ENCODE assay signal across 17 cellular contexts in the genomic region with DNA sequence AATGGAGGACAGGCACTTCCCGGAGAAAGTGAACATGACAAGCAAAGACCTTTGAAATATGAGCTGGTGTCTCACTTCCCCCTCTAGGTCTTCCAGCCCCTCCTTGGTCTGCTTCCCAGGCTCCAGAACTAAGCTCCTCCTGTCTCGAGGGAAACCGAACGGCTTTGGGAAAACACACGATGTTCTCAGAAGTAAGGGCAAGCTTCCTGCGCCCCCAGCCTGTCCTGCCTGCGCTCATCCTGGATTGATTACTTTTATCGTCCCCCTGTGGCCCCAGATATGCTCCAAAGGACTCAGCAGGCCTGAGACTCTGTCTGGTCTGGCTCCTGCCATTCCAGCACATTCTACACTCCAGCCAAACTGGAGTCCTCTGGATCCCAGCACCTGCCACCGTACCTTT.
DNase-seq lines count a peak whose midpoint lies in the region; TF ChIP-seq lines count a peak whose summit lies in the region.
"Had no signal": no experiment of that assay in that cellular context is flagged by ENCODE, and none has a peak within 500 bp of the region (broad histone marks: within the 10 kb centered on the region; RNA-seq: fewer than 3 reads in every experiment).

No MANE protein-coding gene starts in this region.

- peaks cover 28% of the 10 kb centered on the region for H3K4me1 Mint-ChIP-seq in Caco-2 (ENCODE audit: low read depth, unreplicated experiment)
- no peaks in the 10 kb centered on the region for H3K4me1 Mint-ChIP-seq in nephron
- no peaks in the 10 kb centered on the region for H3K4me1 Mint-ChIP-seq in activated CD4-positive, alpha-beta memory T cell treated with anti-CD3 and anti-CD28 coated beads for 36 hours (ENCODE audit: low read depth)
- H3K4me1 Mint-ChIP-seq: CD14-positive monocyte; CD4-positive, alpha-beta memory T cell; GM23338; IgD-negative memory B cell had no signal

- H3K9me3 Mint-ChIP-seq in Caco-2 (ENCODE audit: unreplicated experiment) (peaks cover 10% of the 10 kb centered on the region), nephron (peaks cover 15% of the 10 kb centered on the region)
- peaks cover 2% of the 10 kb centered on the region for H3K9me3 Mint-ChIP-seq in activated CD4-positive, alpha-beta memory T cell treated with anti-CD3 and anti-CD28 coated beads for 36 hours
- H3K9me3 Mint-ChIP-seq: IgD-negative memory B cell had no signal

- intact Hi-C loops in Caco-2 (cut with micrococcal nuclease; ENCODE audit: unreplicated experiment): loop anchor here (10.0 kb wide), 1 partner anchor 255 kb away; no protein-coding TSS in a partner anchor
- intact Hi-C loops in activated CD4-positive, alpha-beta memory T cell treated with anti-CD3 and anti-CD28 coated beads for 36 hours (cut with micrococcal nuclease): no loop called here

- peak overlapping the region; percentile 62 for H3K27ac Mint-ChIP-seq in Caco-2 (ENCODE audit: unreplicated experiment)
- H3K27ac Mint-ChIP-seq in nephron: peak overlapping the region; percentile 41 to 45 (median 44)
- H3K27ac Mint-ChIP-seq in activated CD4-positive, alpha-beta memory T cell treated with anti-CD3 and anti-CD28 coated beads for 36 hours: no peak overlapping the region
- H3K27ac Mint-ChIP-seq: CD14-positive monocyte; CD4-positive, alpha-beta memory T cell; GM23338 had no signal

- DNase-seq in Caco-2 (no peak), fibroblast of mammary gland (ENCODE audit: low read depth) (peak; percentile 49), skeletal muscle cell (ENCODE audit: low read depth) (peak; percentile 7), G401 (ENCODE audit: low spot score) (no peak), H4 (ENCODE audit: low spot score) (no peak)
- no peak for DNase-seq in activated CD4-positive, alpha-beta memory T cell treated with anti-CD3 and anti-CD28 coated beads for 36 hours
- DNase-seq: 8988T; Calu3; CD4-positive, alpha-beta memory T cell; DMS79 treated with DMSO at 0.1 percent for 48 hours; H7 had no signal

- H3K36me3 Mint-ChIP-seq in Caco-2 (ENCODE audit: insufficient read depth, unreplicated experiment): peaks cover 13% of the 10 kb centered on the region
- H3K36me3 Mint-ChIP-seq in nephron (ENCODE audit: low read depth): peaks cover 6% of the 10 kb centered on the region
- no peaks in the 10 kb centered on the region for H3K36me3 Mint-ChIP-seq in activated CD4-positive, alpha-beta memory T cell treated with anti-CD3 and anti-CD28 coated beads for 36 hours
- H3K36me3 Mint-ChIP-seq: CD14-positive monocyte; CD4-positive, alpha-beta memory T cell; IgD-negative memory B cell had no signal

- POLR2A ChIA-PET in Caco-2 (lab: Charles Lee): no interaction called here
- POLR2A ChIA-PET in activated CD4-positive, alpha-beta memory T cell treated with anti-CD3 and anti-CD28 coated beads for 36 hours (lab: Charles Lee): interaction anchor here (0.6 kb wide), 1 partner anchor 1099 kb away, joined by 4 read pairs; no protein-coding TSS in a partner anchor

- no peak overlapping the region for H3K4me3 Mint-ChIP-seq in Caco-2 (ENCODE audit: unreplicated experiment)
- no peak overlapping the region for H3K4me3 Mint-ChIP-seq in nephron
- H3K4me3 Mint-ChIP-seq in activated CD4-positive, alpha-beta memory T cell treated with anti-CD3 and anti-CD28 coated beads for 36 hours: no peak overlapping the region
- H3K4me3 Mint-ChIP-seq: CD14-positive monocyte; CD4-positive, alpha-beta memory T cell; GM23338; IgD-negative memory B cell had no signal

- BruUV-seq in Caco-2 (replicated peaks; lab: Mats Ljungman, UMichigan): no TSS peak

- in situ Hi-C loops in G401 (cut with HindIII; ENCODE audit: low sequenced_read_pairs): no loop called here

- peaks cover 30% of the 10 kb centered on the region for H3K4me1 ChIP-seq in Caco-2
- H3K4me1 ChIP-seq: BLaER1 had no signal

- no peaks in the 10 kb centered on the region for H3K27me3 ChIP-seq in Caco-2 (replicated peaks; ENCODE audit: control insufficient read depth, insufficient read depth, low read length)
- H3K27me3 ChIP-seq: BLaER1 had no signal

- TF ChIP-seq CTCF in Caco-2 (IDR thresholded peaks at IDR 0.05; ENCODE audit: insufficient read depth in 1 of 2, low read depth in 1 of 2, low read length in 1 of 2, severe bottlenecking in 1 of 2, unreplicated experiment in 1 of 2) (no peak), fibroblast of mammary gland (conservative IDR thresholded peaks at IDR 0.05; ENCODE audit: control insufficient read depth, insufficient read depth, low read depth, low read length) (no peak), nephron (IDR thresholded peaks at IDR 0.05; ENCODE audit: unreplicated experiment in 3 of 3) (no peak)

- H3K27me3 Mint-ChIP-seq in Caco-2 (ENCODE audit: insufficient read depth, unreplicated experiment) (no peaks in the 10 kb centered on the region), nephron (ENCODE audit: low read depth) (no peaks in the 10 kb centered on the region)
- no peaks in the 10 kb centered on the region for H3K27me3 Mint-ChIP-seq in activated CD4-positive, alpha-beta memory T cell treated with anti-CD3 and anti-CD28 coated beads for 36 hours
- H3K27me3 Mint-ChIP-seq: IgD-negative memory B cell had no signal

- CTCF ChIA-PET in Caco-2 (lab: Charles Lee): no interaction called here
- CTCF ChIA-PET in activated CD4-positive, alpha-beta memory T cell treated with anti-CD3 and anti-CD28 coated beads for 36 hours (lab: Charles Lee): no interaction called here

- no peaks in the 10 kb centered on the region for H3K9me3 ChIP-seq in Caco-2
- H3K9me3 ChIP-seq: BLaER1 had no signal

- no peak overlapping the region for H3K4me3 ChIP-seq in Caco-2 (ENCODE audit: low read depth, low read length)
- no peak overlapping the region for H3K4me3 ChIP-seq in fibroblast of mammary gland (ENCODE audit: control insufficient read depth, low read depth, low read length)
- H3K4me3 ChIP-seq in skeletal muscle cell (ENCODE audit: low read depth, low read length): no peak overlapping the region
- H3K4me3 ChIP-seq: BLaER1, GM12878, GM23338 had no signal

- no peaks in the 10 kb centered on the region for H3K36me3 ChIP-seq in Caco-2 (ENCODE audit: control insufficient read depth, insufficient read depth, low read length)
- H3K36me3 ChIP-seq: BLaER1 had no signal

Comparison
In these comparisons a context has a peak if more than half of its experiments do, and no peak if none do; other contexts are left out.
1. DNase-seq: peak in fibroblast of mammary gland (single experiment) and skeletal muscle cell (single experiment); none in Caco-2 (0 of 2), activated CD4-positive, alpha-beta memory T cell treated with anti-CD3 and anti-CD28 coated beads for 36 hours (single experiment), G401 (single experiment) and H4 (single experiment).